In genomic region chr12:101963703-101964102, GRCh38 we compare ENCODE assay signal across 13 cellular contexts.
"Had no signal": no experiment of that assay in that cellular context is flagged by ENCODE, and none has a peak within 500 bp of the region (broad histone marks: within the 10 kb centered on the region; RNA-seq: fewer than 3 reads in every experiment).

No MANE protein-coding gene starts in this region.

- H3K4me3 Mint-ChIP-seq: activated CD8-positive, alpha-beta T cell treated with anti-CD3 and anti-CD28 coated beads for 36 hours; activated T-helper 1 cell treated with anti-CD3 and anti-CD28 coated beads, Interleukin-12 subunit alpha, Interleukin-12 subunit beta, Interleukin-2, Interleukin-4 antibody, amounts not matched to agents 30 ng/mL and 10 ng/mL and 1 ng/mL, durations not matched to agents 14 hours and 24 hours and 36 hours; natural killer cell had no signal

- H3K36me3 ChIP-seq: esophagus muscularis mucosa, tibial nerve, WERI-Rb-1 had no signal

- H3K27me3 ChIP-seq: dorsolateral prefrontal cortex, esophagus muscularis mucosa, tibial nerve had no signal

- ATAC-seq: activated CD8-positive, alpha-beta T cell treated with anti-CD3 and anti-CD28 coated beads for 36 hours; left colon; natural killer cell had no signal

- H3K4me1 ChIP-seq: esophagus muscularis mucosa, tibial nerve had no signal

- DNase-seq: activated CD4-positive, alpha-beta T cell treated with anti-CD3 and anti-CD28 coated beads for 4 hours; activated CD8-positive, alpha-beta T cell treated with anti-CD3 and anti-CD28 coated beads for 36 hours; activated naive CD4-positive, alpha-beta T cell; aorta; left colon; mammary epithelial cell; natural killer cell; stimulated activated CD4-positive, alpha-beta T cell treated with anti-CD3 and anti-CD28 coated beads, Interleukin-4, amount 100 ng/mL, for 24 hours; WERI-Rb-1 had no signal

- H3K4me3 ChIP-seq: dorsolateral prefrontal cortex, esophagus muscularis mucosa, tibial nerve had no signal

- H3K27ac Mint-ChIP-seq: activated CD8-positive, alpha-beta T cell treated with anti-CD3 and anti-CD28 coated beads for 36 hours; activated T-helper 1 cell treated with anti-CD3 and anti-CD28 coated beads, Interleukin-12 subunit alpha, Interleukin-12 subunit beta, Interleukin-2, Interleukin-4 antibody, amounts not matched to agents 30 ng/mL and 10 ng/mL and 1 ng/mL, durations not matched to agents 14 hours and 24 hours and 36 hours; natural killer cell had no signal

- H3K36me3 Mint-ChIP-seq: natural killer cell had no signal

- H3K9me3 Mint-ChIP-seq: natural killer cell had no signal
